Comparison of ENCODE assay signal across 8 cellular contexts in the genomic region with DNA sequence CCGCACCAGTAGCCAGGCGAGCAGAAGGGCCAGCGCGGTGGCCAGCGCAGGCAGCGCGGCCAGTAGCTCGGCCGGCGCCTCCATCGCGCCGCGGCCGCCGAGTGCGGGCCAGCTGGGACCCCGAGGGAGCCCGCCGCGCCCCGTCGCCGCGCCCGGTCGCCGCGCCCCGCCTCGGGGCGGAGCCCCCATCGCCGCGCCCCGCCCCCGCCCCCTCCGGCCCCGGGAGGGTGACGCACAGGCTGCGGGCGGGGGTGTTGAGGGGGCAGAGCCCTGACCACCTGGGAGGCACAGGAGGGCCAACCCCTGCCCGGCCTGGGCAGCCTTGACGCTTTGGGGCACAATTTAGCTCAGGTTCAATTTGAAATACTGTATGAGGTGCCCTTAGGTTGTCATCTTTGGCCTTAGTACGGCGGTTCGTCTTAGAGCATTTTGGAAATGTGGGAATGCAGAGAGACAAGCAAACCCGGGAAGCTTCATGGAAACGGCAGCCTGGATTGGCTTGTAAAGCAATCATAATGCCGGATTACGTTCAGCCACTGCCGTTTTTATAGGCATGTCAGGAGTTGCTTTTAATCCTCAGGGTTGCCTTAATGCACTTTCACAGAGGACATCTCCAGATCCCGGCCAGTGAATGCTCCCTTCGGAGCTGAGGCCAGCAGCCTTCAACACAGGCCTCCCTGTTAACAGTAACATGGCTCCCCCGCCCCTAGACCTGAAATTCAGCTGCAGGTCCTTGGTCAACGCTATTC. TPM values are rescaled to one million over a fixed set of nuclear protein-coding genes. Genes with fewer than 3 reads are reported as not detected.
DNase-seq lines count a peak whose midpoint lies in the region; ATAC-seq and TF ChIP-seq lines count a peak whose summit lies in the region.

A gene with protein sequence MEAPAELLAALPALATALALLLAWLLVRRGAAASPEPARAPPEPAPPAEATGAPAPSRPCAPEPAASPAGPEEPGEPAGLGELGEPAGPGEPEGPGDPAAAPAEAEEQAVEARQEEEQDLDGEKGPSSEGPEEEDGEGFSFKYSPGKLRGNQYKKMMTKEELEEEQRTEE (minus strand): TSS at position 103 of the 749 bp plus-strand sequence. CDS start 19 bp downstream, at position 84.

- no peaks in the 10 kb centered on the region for H3K27me3 ChIP-seq in liver (ENCODE audit: control insufficient read depth in 4 of 4, insufficient read depth in 4 of 4, low read length in 3 of 4)

- H3K4me3 Mint-ChIP-seq in activated CD4-positive, alpha-beta memory T cell treated with anti-CD3 and anti-CD28 coated beads for 36 hours: peak within 1 kb of the TSS; percentile 62

- intact Hi-C loops in activated CD4-positive, alpha-beta memory T cell treated with anti-CD3 and anti-CD28 coated beads for 36 hours (cut with micrococcal nuclease): no loop called here

- DNase-seq in GM13977 (ENCODE audit: low spot score): peak; percentile 85
- peak; percentile 46 for DNase-seq in NCI-H1105 treated with DMSO at 0.1 percent for 48 hours (lab: John Stamatoyannopoulos, UW)
- DNase-seq in activated CD4-positive, alpha-beta memory T cell treated with anti-CD3 and anti-CD28 coated beads for 36 hours: peak; percentile 71
- DNase-seq in ecto neural progenitor cell (ENCODE audit: low spot score): peak; percentile 87
- peak; percentile 54 for DNase-seq in stimulated activated CD4-positive, alpha-beta T cell treated with anti-CD3 and anti-CD28 coated beads, Interleukin-4, amount 100 ng/mL, for 1 hour

- H3K4me3 ChIP-seq in liver (ENCODE audit: low read depth in 1 of 3, low read length in 3 of 3): peak within 1 kb of the TSS in 2 of 3 donors; percentile 18 to 68

- CTCF ChIA-PET in activated CD4-positive, alpha-beta memory T cell treated with anti-CD3 and anti-CD28 coated beads for 36 hours (lab: Charles Lee): interaction anchor here (1.7 kb wide), 1 partner anchor 87 kb away, joined by 5 read pairs; no protein-coding TSS in a partner anchor

- peaks cover 15% of the 10 kb centered on the region for H3K36me3 Mint-ChIP-seq in activated CD4-positive, alpha-beta memory T cell treated with anti-CD3 and anti-CD28 coated beads for 36 hours

- POLR2A ChIA-PET in activated CD4-positive, alpha-beta memory T cell treated with anti-CD3 and anti-CD28 coated beads for 36 hours (lab: Charles Lee): no interaction called here

- H3K9me3 ChIP-seq in liver (ENCODE audit: control insufficient read depth in 4 of 4, low read length in 3 of 4): no peaks in the 10 kb centered on the region

- in situ Hi-C loops in GM13977 (cut with MboI; ENCODE audit: low pct_unique_long_range_greater_than_20kb, low sequenced_read_pairs, unreplicated experiment): no loop called here

- TF ChIP-seq CTCF in GM13977 (IDR thresholded peaks at IDR 0.05; ENCODE audit: extremely low read depth, insufficient read depth, missing control alignments): no peak
- no peak for TF ChIP-seq CTCF in liver (IDR thresholded peaks at IDR 0.05; ENCODE audit: low read depth, low read length, missing input control)

- peaks cover 3 to 10% (median 8%) of the 10 kb centered on the region in 4 donors for H3K36me3 ChIP-seq in liver (ENCODE audit: control insufficient read depth in 4 of 4, insufficient read depth in 3 of 4, low read depth in 1 of 4, low read length in 3 of 4)

- no peaks in the 10 kb centered on the region for H3K27me3 Mint-ChIP-seq in activated CD4-positive, alpha-beta memory T cell treated with anti-CD3 and anti-CD28 coated beads for 36 hours

- peak within 1 kb of the TSS; percentile 17 to 86 for H3K27ac ChIP-seq in liver (ENCODE audit: low read depth in 1 of 2, low read length in 2 of 2)

- ATAC-seq in GM19395 (IDR thresholded peaks at IDR 0.05; ENCODE audit: unreplicated experiment) (no peak), GM21515 (IDR thresholded peaks at IDR 0.05; ENCODE audit: unreplicated experiment) (no peak)

- TF ChIP-seq RAD21 in liver (IDR thresholded peaks at IDR 0.05): no peak

- H3K4me1 Mint-ChIP-seq in activated CD4-positive, alpha-beta memory T cell treated with anti-CD3 and anti-CD28 coated beads for 36 hours (ENCODE audit: low read depth): peaks cover 20% of the 10 kb centered on the region

- WGBS in liver: 6% methylated on average over 49 of the region's 56 CpGs

- H3K27ac Mint-ChIP-seq in activated CD4-positive, alpha-beta memory T cell treated with anti-CD3 and anti-CD28 coated beads for 36 hours: no peak within 1 kb of the TSS

- H3K4me1 ChIP-seq in liver (ENCODE audit: control insufficient read depth in 4 of 4, insufficient read depth in 4 of 4, low read length in 3 of 4): peaks cover 0 to 15% (median 10%) of the 10 kb centered on the region in 4 donors

- no peaks in the 10 kb centered on the region for H3K9me3 Mint-ChIP-seq in activated CD4-positive, alpha-beta memory T cell treated with anti-CD3 and anti-CD28 coated beads for 36 hours

- H3K9ac ChIP-seq in liver (ENCODE audit: low read depth in 1 of 2, low read length in 2 of 2): peak within 1 kb of the TSS in 1 of 2 donors; percentile 44

TF ChIP-seq in liver, 16 proteins besides CTCF, POLR2A, EP300 and RAD21:
- TF ChIP-seq, protein P1, sequence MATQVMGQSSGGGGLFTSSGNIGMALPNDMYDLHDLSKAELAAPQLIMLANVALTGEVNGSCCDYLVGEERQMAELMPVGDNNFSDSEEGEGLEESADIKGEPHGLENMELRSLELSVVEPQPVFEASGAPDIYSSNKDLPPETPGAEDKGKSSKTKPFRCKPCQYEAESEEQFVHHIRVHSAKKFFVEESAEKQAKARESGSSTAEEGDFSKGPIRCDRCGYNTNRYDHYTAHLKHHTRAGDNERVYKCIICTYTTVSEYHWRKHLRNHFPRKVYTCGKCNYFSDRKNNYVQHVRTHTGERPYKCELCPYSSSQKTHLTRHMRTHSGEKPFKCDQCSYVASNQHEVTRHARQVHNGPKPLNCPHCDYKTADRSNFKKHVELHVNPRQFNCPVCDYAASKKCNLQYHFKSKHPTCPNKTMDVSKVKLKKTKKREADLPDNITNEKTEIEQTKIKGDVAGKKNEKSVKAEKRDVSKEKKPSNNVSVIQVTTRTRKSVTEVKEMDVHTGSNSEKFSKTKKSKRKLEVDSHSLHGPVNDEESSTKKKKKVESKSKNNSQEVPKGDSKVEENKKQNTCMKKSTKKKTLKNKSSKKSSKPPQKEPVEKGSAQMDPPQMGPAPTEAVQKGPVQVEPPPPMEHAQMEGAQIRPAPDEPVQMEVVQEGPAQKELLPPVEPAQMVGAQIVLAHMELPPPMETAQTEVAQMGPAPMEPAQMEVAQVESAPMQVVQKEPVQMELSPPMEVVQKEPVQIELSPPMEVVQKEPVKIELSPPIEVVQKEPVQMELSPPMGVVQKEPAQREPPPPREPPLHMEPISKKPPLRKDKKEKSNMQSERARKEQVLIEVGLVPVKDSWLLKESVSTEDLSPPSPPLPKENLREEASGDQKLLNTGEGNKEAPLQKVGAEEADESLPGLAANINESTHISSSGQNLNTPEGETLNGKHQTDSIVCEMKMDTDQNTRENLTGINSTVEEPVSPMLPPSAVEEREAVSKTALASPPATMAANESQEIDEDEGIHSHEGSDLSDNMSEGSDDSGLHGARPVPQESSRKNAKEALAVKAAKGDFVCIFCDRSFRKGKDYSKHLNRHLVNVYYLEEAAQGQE (IDR thresholded peaks at IDR 0.05): no peak
- TF ChIP-seq GABPA (IDR thresholded peaks at IDR 0.05 in 1 of 2, conservative IDR thresholded peaks at IDR 0.05 in 1 of 2) (no peak), TAF1 (conservative IDR thresholded peaks at IDR 0.05) (no peak), HNF4G (IDR thresholded peaks at IDR 0.05) (no peak)
- TF ChIP-seq, protein P2, sequence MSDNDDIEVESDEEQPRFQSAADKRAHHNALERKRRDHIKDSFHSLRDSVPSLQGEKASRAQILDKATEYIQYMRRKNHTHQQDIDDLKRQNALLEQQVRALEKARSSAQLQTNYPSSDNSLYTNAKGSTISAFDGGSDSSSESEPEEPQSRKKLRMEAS (IDR thresholded peaks at IDR 0.05): no peak

RNA-seq across cellular contexts. Expression of the gene that starts here (rescaled TPM):
- total RNA-seq in activated CD4-positive, alpha-beta memory T cell treated with anti-CD3 and anti-CD28 coated beads for 36 hours: 1 to 10 TPM; 7.5 to 8.0 TPM
- 10 to 100 TPM in 1 of 2 donors, 1 to 10 TPM in 1; 9.8 to 12.9 TPM for total RNA-seq in liver
- polyA plus RNA-seq in liver: 10 to 100 TPM in 1 of 2 donors, 1 to 10 TPM in 1; 4.8 to 22.1 TPM
